In the genomic region with DNA sequence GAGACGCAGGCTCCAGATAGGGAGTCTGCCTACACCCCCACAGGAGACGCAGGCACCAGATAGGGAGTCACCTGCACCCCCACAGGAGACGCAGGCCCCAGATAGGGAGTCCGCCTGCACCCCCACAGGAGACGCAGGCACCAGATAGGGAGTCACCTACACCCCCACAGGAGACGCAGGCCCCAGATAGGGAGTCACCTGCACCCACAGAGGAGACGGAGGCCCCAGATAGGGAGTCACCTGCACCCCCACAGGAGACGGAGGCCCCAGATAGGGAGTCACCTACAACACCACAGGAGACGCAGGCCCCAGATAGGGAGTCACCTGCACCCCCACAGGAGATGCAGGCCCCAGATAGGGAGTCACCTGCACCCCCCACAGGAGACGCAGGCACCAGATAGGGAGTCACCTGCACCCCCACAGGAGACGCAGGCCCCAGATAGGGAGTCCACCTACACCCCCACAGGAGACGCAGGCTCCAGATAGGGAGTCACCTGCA, we compare ENCODE assay signal across 6 cellular contexts.
DNase-seq lines count a peak whose midpoint lies in the region; ATAC-seq and TF ChIP-seq lines count a peak whose summit lies in the region.
"Not testable (repeated sequence)": the region's sequence is repeated elsewhere in the genome, so short reads cannot be mapped to it uniquely, and the experiment has no call there.

No MANE protein-coding gene starts in this region.

- H3K27me3 Mint-ChIP-seq in activated naive CD8-positive, alpha-beta T cell treated with anti-CD3 and anti-CD28 coated beads, Interleukin-2, amount 10 ng/mL, durations not matched to agents 7 days and 5 days; natural killer cell (ENCODE audit: low read depth in 2 of 2): not testable (repeated sequence)

- not testable (repeated sequence) for H3K4me1 ChIP-seq in spleen, upper lobe of right lung

- WGBS in spleen, 5 donors = 86 to 94% (median 91%) methylated on average over 4 to 11 of the region's 12 CpGs

- not testable (repeated sequence) for TF ChIP-seq POLR2A in spleen (IDR thresholded peaks at IDR 0.05)

- not testable (repeated sequence) for TF ChIP-seq CTCF in natural killer cell (IDR thresholded peaks at IDR 0.05); spleen (IDR thresholded peaks at IDR 0.05 in 8 of 11, conservative IDR thresholded peaks at IDR 0.05 in 3 of 11); upper lobe of right lung (IDR thresholded peaks at IDR 0.05)

- not testable (repeated sequence) for H3K9me3 Mint-ChIP-seq in activated naive CD8-positive, alpha-beta T cell treated with anti-CD3 and anti-CD28 coated beads, Interleukin-2, amount 10 ng/mL, durations not matched to agents 7 days and 5 days; natural killer cell

- not testable (repeated sequence) for H3K4me3 Mint-ChIP-seq in activated naive CD8-positive, alpha-beta T cell treated with anti-CD3 and anti-CD28 coated beads, Interleukin-2, amount 10 ng/mL, durations not matched to agents 7 days and 5 days; natural killer cell

- not testable (repeated sequence) for H3K4me3 ChIP-seq in spleen, upper lobe of right lung

- intact Hi-C loops in Right ventricle myocardium inferior (cut with DNase I); natural killer cell (cut with micrococcal nuclease); spleen (cut with DNase I; ENCODE audit: low total_unique reads); upper lobe of right lung (cut with DNase I): not testable (repeated sequence)

- not testable (repeated sequence) for ATAC-seq in activated naive CD8-positive, alpha-beta T cell treated with anti-CD3 and anti-CD28 coated beads, Interleukin-2, amount 10 ng/mL, durations not matched to agents 7 days and 5 days (ENCODE audit: low read depth); Right ventricle myocardium inferior; left lobe of liver; natural killer cell; upper lobe of right lung

- not testable (repeated sequence) for H3K36me3 ChIP-seq in spleen, upper lobe of right lung

- DNase-seq in activated naive CD8-positive, alpha-beta T cell treated with anti-CD3 and anti-CD28 coated beads, Interleukin-2, amount 10 ng/mL, durations not matched to agents 7 days and 5 days = peak; percentile 5
- DNase-seq in Right ventricle myocardium inferior (ENCODE audit: missing footprints) (peak; percentile 16), left lobe of liver (ENCODE audit: low spot score) (peak; percentile 21), natural killer cell (peak; percentile 3), spleen (peak; percentile 21), upper lobe of right lung (peak; percentile 25)

- not testable (repeated sequence) for H3K4me1 Mint-ChIP-seq in activated naive CD8-positive, alpha-beta T cell treated with anti-CD3 and anti-CD28 coated beads, Interleukin-2, amount 10 ng/mL, durations not matched to agents 7 days and 5 days; natural killer cell

- H3K9me3 ChIP-seq in spleen, upper lobe of right lung: not testable (repeated sequence)

- H3K27ac Mint-ChIP-seq in activated naive CD8-positive, alpha-beta T cell treated with anti-CD3 and anti-CD28 coated beads, Interleukin-2, amount 10 ng/mL, durations not matched to agents 7 days and 5 days; natural killer cell: not testable (repeated sequence)

- POLR2A ChIA-PET in activated naive CD8-positive, alpha-beta T cell treated with anti-CD3 and anti-CD28 coated beads, Interleukin-2, amount 10 ng/mL, durations not matched to agents 7 days and 5 days (lab: Charles Lee) = not testable (repeated sequence)

- H3K27me3 ChIP-seq in spleen (replicated peaks in 1 of 7) (peaks cover 0 to 28% (median 7%) of the 10 kb centered on the region in 7 donors), upper lobe of right lung (peaks cover 14% of the 10 kb centered on the region)

- H3K36me3 Mint-ChIP-seq in activated naive CD8-positive, alpha-beta T cell treated with anti-CD3 and anti-CD28 coated beads, Interleukin-2, amount 10 ng/mL, durations not matched to agents 7 days and 5 days; natural killer cell: not testable (repeated sequence)

- H3K27ac ChIP-seq in spleen, upper lobe of right lung: not testable (repeated sequence)
